In genomic region chr6:9612489-9612888, GRCh38 we compare ENCODE assay signal across 18 cellular contexts.
"Had no signal": no experiment of that assay in that cellular context is flagged by ENCODE, and none has a peak within 500 bp of the region (broad histone marks: within the 10 kb centered on the region; RNA-seq: fewer than 3 reads in every experiment).

No MANE protein-coding gene starts in this region.

- H3K9me3 ChIP-seq: colonic mucosa, gastrocnemius medialis, suprapubic skin, upper lobe of left lung had no signal

- H3K4me1 ChIP-seq: colonic mucosa, gastrocnemius medialis, upper lobe of left lung had no signal

- ATAC-seq: activated T-cell treated with anti-CD3 and anti-CD28 coated beads, Interleukin-2, amount 50 U/mL, for 72 hours; gastrocnemius medialis; stimulated activated naive CD8-positive, alpha-beta T cell treated with anti-CD3 and anti-CD28 coated beads, Interleukin-15, Interleukin-2, amounts not matched to agents 100 U/mL and 50 U/mL, for 24 hours had no signal

- H3K27ac ChIP-seq: cardiac muscle cell, colonic mucosa, gastrocnemius medialis, suprapubic skin, upper lobe of left lung, VCaP had no signal

- H3K4me3 Mint-ChIP-seq: activated CD4-positive, alpha-beta memory T cell treated with anti-CD3 and anti-CD28 coated beads for 36 hours; activated naive CD8-positive, alpha-beta T cell treated with anti-CD3 and anti-CD28 coated beads, Interleukin-2, amount 10 ng/mL, durations not matched to agents 7 days and 5 days; activated T-cell treated with anti-CD3 and anti-CD28 coated beads, Interleukin-2, amount 50 U/mL, for 72 hours; naive B cell had no signal

- H3K4me3 ChIP-seq: cardiac muscle cell, colonic mucosa, gastrocnemius medialis, suprapubic skin, upper lobe of left lung had no signal

- H3K27me3 Mint-ChIP-seq: activated CD4-positive, alpha-beta memory T cell treated with anti-CD3 and anti-CD28 coated beads for 36 hours; activated naive CD8-positive, alpha-beta T cell treated with anti-CD3 and anti-CD28 coated beads, Interleukin-2, amount 10 ng/mL, durations not matched to agents 7 days and 5 days had no signal

- H3K27me3 ChIP-seq: colonic mucosa, gastrocnemius medialis, suprapubic skin, upper lobe of left lung had no signal

- H3K36me3 Mint-ChIP-seq: activated CD4-positive, alpha-beta memory T cell treated with anti-CD3 and anti-CD28 coated beads for 36 hours; activated naive CD8-positive, alpha-beta T cell treated with anti-CD3 and anti-CD28 coated beads, Interleukin-2, amount 10 ng/mL, durations not matched to agents 7 days and 5 days; naive B cell had no signal

- H3K4me1 Mint-ChIP-seq: activated naive CD8-positive, alpha-beta T cell treated with anti-CD3 and anti-CD28 coated beads, Interleukin-2, amount 10 ng/mL, durations not matched to agents 7 days and 5 days; naive B cell had no signal

- H3K36me3 ChIP-seq: cardiac muscle cell, colonic mucosa, gastrocnemius medialis, suprapubic skin, upper lobe of left lung had no signal

- H3K27ac Mint-ChIP-seq: activated CD4-positive, alpha-beta memory T cell treated with anti-CD3 and anti-CD28 coated beads for 36 hours; activated naive CD8-positive, alpha-beta T cell treated with anti-CD3 and anti-CD28 coated beads, Interleukin-2, amount 10 ng/mL, durations not matched to agents 7 days and 5 days; activated T-cell treated with anti-CD3 and anti-CD28 coated beads, Interleukin-2, amount 50 U/mL, for 72 hours had no signal

- DNase-seq: activated CD4-positive, alpha-beta memory T cell treated with anti-CD3 and anti-CD28 coated beads for 36 hours; activated naive CD8-positive, alpha-beta T cell treated with anti-CD3 and anti-CD28 coated beads, Interleukin-2, amount 10 ng/mL, durations not matched to agents 7 days and 5 days; activated T-cell treated with anti-CD3 and anti-CD28 coated beads, Interleukin-2, amount 50 U/mL, for 72 hours; aorta; colonic mucosa; effector CD8-positive, alpha-beta T cell; gastrocnemius medialis; kidney; midbrain; naive B cell; retina; stimulated activated CD4-positive, alpha-beta T cell treated with anti-CD3 and anti-CD28 coated beads, Interleukin-4, amount 100 ng/mL, for 1 hour; stimulated activated CD8-positive, alpha-beta memory T cell treated with anti-CD3 and anti-CD28 coated beads, Interleukin-4, amount 100 ng/mL, for 48 hours; stimulated activated naive CD8-positive, alpha-beta T cell treated with anti-CD3 and anti-CD28 coated beads, Interleukin-15, Interleukin-2, amounts not matched to agents 100 U/mL and 50 U/mL, for 24 hours; upper lobe of left lung had no signal
